ENCODE assay signal across 11 cellular contexts in the genomic region with DNA sequence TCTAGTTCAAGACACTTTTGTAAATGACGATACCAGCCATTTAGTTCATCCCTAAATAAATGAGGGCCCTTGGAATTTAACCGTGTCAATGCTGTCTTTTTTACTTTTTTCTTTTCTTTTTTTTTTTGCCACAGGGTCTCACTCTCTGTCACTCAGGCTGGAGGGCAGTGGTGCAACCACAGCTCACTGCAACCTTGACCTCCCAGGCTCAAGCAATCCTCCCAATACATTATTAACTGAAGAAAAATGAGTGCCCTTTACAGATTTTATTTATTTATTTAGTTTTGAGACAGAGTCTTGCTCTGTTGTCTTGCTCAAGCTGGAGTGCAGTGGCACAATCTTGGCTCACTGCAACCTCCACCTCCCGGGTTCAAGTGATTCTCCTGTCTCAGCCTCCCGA.
"Had no signal": no experiment of that assay in that cellular context is flagged by ENCODE, and none has a peak within 500 bp of the region (broad histone marks: within the 10 kb centered on the region; RNA-seq: fewer than 3 reads in every experiment).

No MANE protein-coding gene starts in this region.

- DNase-seq: GM23248, GOT3, H7, H9, HCEC 1CT, HFFc6 had no signal

- H3K9me3 ChIP-seq: HAP-1 had no signal

- H3K27ac ChIP-seq: GM23248 had no signal

- H2AFZ ChIP-seq: GM23248 had no signal

- H3K9ac ChIP-seq: GM23248 had no signal

- H3K4me3 ChIP-seq: GM23248, GM23338, HAP-1 had no signal

- ATAC-seq: GM23338, HCT116 had no signal

- FAIRE-seq: H1, H54 had no signal
